ENCODE assay signal across 1 cellular context in the genomic region with DNA sequence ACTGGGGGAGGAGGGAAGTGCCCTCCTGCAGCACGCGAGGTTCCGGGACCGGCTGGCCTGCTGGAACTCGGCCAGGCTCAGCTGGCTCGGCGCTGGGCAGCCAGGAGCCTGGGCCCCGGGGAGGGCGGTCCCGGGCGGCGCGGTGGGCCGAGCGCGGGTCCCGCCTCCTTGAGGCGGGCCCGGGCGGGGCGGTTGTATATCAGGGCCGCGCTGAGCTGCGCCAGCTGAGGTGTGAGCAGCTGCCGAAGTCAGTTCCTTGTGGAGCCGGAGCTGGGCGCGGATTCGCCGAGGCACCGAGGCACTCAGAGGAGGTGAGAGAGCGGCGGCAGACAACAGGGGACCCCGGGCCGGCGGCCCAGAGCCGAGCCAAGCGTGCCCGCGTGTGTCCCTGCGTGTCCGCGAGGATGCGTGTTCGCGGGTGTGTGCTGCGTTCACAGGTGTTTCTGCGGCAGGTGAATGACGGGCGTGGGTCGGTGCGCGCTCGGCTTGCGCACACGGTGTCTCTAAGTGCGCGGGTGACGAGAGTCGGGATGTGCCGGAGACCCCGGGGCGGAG.
TF ChIP-seq lines count a peak whose summit lies in the region.

A gene (plus strand): TSS at position 227 of the 555 bp plus-strand sequence. CDS start 5,388 bp downstream, outside the sequence.

TF ChIP-seq in HEK293, 187 proteins besides CTCF, POLR2A, EP300 and RAD21 (continued from another document and continues in another):
- TF ChIP-seq, protein P1, sequence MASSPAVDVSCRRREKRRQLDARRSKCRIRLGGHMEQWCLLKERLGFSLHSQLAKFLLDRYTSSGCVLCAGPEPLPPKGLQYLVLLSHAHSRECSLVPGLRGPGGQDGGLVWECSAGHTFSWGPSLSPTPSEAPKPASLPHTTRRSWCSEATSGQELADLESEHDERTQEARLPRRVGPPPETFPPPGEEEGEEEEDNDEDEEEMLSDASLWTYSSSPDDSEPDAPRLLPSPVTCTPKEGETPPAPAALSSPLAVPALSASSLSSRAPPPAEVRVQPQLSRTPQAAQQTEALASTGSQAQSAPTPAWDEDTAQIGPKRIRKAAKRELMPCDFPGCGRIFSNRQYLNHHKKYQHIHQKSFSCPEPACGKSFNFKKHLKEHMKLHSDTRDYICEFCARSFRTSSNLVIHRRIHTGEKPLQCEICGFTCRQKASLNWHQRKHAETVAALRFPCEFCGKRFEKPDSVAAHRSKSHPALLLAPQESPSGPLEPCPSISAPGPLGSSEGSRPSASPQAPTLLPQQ (tag by site-specific recombination; IDR thresholded peaks at IDR 0.05) = peak; percentile 69
- peak; percentile 97 for TF ChIP-seq ZBTB8A (tag by site-specific recombination; IDR thresholded peaks at IDR 0.05)
- TF ChIP-seq ZNF529 (tag by site-specific recombination; IDR thresholded peaks at IDR 0.05; ENCODE audit: insufficient replicate concordance) = no peak
- no peak for TF ChIP-seq ZNF155 (tag by site-specific recombination; IDR thresholded peaks at IDR 0.05)
- peak; percentile 41; the same call in 1 of the 2 replicates for TF ChIP-seq ZNF624 (tag by site-specific recombination; IDR thresholded peaks at IDR 0.05)
- no peak for TF ChIP-seq ZXDB (tag by site-specific recombination; IDR thresholded peaks at IDR 0.05)
- peak; percentile 77; the same call in 1 of the 2 replicates for TF ChIP-seq ZFP37 (tag by site-specific recombination; IDR thresholded peaks at IDR 0.05)
- no peak for TF ChIP-seq ZNF473 (tag by site-specific recombination; IDR thresholded peaks at IDR 0.05)
- TF ChIP-seq, protein P2, sequence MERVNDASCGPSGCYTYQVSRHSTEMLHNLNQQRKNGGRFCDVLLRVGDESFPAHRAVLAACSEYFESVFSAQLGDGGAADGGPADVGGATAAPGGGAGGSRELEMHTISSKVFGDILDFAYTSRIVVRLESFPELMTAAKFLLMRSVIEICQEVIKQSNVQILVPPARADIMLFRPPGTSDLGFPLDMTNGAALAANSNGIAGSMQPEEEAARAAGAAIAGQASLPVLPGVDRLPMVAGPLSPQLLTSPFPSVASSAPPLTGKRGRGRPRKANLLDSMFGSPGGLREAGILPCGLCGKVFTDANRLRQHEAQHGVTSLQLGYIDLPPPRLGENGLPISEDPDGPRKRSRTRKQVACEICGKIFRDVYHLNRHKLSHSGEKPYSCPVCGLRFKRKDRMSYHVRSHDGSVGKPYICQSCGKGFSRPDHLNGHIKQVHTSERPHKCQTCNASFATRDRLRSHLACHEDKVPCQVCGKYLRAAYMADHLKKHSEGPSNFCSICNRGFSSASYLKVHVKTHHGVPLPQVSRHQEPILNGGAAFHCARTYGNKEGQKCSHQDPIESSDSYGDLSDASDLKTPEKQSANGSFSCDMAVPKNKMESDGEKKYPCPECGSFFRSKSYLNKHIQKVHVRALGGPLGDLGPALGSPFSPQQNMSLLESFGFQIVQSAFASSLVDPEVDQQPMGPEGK (tag by site-specific recombination; IDR thresholded peaks at IDR 0.05) = peak; percentile 79
- no peak for TF ChIP-seq ZNF341 (tag by site-specific recombination; IDR thresholded peaks at IDR 0.05; ENCODE audit: low read depth)
- no peak for TF ChIP-seq ZNF175 (tag by site-specific recombination; IDR thresholded peaks at IDR 0.05)
- TF ChIP-seq, protein P3, sequence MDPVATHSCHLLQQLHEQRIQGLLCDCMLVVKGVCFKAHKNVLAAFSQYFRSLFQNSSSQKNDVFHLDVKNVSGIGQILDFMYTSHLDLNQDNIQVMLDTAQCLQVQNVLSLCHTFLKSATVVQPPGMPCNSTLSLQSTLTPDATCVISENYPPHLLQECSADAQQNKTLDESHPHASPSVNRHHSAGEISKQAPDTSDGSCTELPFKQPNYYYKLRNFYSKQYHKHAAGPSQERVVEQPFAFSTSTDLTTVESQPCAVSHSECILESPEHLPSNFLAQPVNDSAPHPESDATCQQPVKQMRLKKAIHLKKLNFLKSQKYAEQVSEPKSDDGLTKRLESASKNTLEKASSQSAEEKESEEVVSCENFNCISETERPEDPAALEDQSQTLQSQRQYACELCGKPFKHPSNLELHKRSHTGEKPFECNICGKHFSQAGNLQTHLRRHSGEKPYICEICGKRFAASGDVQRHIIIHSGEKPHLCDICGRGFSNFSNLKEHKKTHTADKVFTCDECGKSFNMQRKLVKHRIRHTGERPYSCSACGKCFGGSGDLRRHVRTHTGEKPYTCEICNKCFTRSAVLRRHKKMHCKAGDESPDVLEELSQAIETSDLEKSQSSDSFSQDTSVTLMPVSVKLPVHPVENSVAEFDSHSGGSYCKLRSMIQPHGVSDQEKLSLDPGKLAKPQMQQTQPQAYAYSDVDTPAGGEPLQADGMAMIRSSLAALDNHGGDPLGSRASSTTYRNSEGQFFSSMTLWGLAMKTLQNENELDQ (tag by site-specific recombination; IDR thresholded peaks at IDR 0.05; ENCODE audit: low read depth) = no peak
- TF ChIP-seq ZNF10 (tag by site-specific recombination; IDR thresholded peaks at IDR 0.05) = peak; percentile 82
- 0 out of 2 replicates have a peak, but pooled peaks have one; percentile 18 for TF ChIP-seq EGR2 (tag by site-specific recombination; IDR thresholded peaks at IDR 0.05; ENCODE audit: low read depth)
- TF ChIP-seq ZNF239 (tag by site-specific recombination; IDR thresholded peaks at IDR 0.05) = no peak
- TF ChIP-seq, protein P4, sequence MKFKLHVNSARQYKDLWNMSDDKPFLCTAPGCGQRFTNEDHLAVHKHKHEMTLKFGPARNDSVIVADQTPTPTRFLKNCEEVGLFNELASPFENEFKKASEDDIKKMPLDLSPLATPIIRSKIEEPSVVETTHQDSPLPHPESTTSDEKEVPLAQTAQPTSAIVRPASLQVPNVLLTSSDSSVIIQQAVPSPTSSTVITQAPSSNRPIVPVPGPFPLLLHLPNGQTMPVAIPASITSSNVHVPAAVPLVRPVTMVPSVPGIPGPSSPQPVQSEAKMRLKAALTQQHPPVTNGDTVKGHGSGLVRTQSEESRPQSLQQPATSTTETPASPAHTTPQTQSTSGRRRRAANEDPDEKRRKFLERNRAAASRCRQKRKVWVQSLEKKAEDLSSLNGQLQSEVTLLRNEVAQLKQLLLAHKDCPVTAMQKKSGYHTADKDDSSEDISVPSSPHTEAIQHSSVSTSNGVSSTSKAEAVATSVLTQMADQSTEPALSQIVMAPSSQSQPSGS (tag by site-specific recombination; IDR thresholded peaks at IDR 0.05; ENCODE audit: low read depth) = no peak
- TF ChIP-seq ZNF626 (tag by site-specific recombination; IDR thresholded peaks at IDR 0.05) = no peak
- no peak for TF ChIP-seq OVOL3 (tag by site-specific recombination; IDR thresholded peaks at IDR 0.05)
- peak; percentile 44; the same call in 1 of the 2 replicates for TF ChIP-seq ZNF747 (tag by site-specific recombination; IDR thresholded peaks at IDR 0.05)
- TF ChIP-seq BCL11A (tag by site-specific recombination; IDR thresholded peaks at IDR 0.05; ENCODE audit: low read depth) = no peak; the same call in 1 of the 2 replicates
- TF ChIP-seq ZNF433 (tag by site-specific recombination; IDR thresholded peaks at IDR 0.05; ENCODE audit: low read depth) = 0 out of 2 replicates have a peak, but pooled peaks have one; percentile 28
- no peak for TF ChIP-seq ZNF548 (tag by site-specific recombination; IDR thresholded peaks at IDR 0.05)
- TF ChIP-seq, protein P5, sequence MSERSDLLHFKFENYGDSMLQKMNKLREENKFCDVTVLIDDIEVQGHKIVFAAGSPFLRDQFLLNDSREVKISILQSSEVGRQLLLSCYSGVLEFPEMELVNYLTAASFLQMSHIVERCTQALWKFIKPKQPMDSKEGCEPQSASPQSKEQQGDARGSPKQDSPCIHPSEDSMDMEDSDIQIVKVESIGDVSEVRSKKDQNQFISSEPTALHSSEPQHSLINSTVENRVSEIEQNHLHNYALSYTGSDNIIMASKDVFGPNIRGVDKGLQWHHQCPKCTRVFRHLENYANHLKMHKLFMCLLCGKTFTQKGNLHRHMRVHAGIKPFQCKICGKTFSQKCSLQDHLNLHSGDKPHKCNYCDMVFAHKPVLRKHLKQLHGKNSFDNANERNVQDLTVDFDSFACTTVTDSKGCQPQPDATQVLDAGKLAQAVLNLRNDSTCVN (tag by site-specific recombination; optimal IDR thresholded peaks at IDR 0.05) = peak; percentile 92
- TF ChIP-seq ZNF501 (tag by site-specific recombination; IDR thresholded peaks at IDR 0.05) = peak; percentile 82; the same call in 1 of the 2 replicates
- TF ChIP-seq, protein P6, sequence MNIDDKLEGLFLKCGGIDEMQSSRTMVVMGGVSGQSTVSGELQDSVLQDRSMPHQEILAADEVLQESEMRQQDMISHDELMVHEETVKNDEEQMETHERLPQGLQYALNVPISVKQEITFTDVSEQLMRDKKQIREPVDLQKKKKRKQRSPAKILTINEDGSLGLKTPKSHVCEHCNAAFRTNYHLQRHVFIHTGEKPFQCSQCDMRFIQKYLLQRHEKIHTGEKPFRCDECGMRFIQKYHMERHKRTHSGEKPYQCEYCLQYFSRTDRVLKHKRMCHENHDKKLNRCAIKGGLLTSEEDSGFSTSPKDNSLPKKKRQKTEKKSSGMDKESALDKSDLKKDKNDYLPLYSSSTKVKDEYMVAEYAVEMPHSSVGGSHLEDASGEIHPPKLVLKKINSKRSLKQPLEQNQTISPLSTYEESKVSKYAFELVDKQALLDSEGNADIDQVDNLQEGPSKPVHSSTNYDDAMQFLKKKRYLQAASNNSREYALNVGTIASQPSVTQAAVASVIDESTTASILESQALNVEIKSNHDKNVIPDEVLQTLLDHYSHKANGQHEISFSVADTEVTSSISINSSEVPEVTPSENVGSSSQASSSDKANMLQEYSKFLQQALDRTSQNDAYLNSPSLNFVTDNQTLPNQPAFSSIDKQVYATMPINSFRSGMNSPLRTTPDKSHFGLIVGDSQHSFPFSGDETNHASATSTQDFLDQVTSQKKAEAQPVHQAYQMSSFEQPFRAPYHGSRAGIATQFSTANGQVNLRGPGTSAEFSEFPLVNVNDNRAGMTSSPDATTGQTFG (tag by site-specific recombination; IDR thresholded peaks at IDR 0.05; ENCODE audit: borderline replicate concordance) = no peak
- TF ChIP-seq ZNF266 (tag by site-specific recombination; IDR thresholded peaks at IDR 0.05; ENCODE audit: low read depth) = 0 out of 2 replicates have a peak, but pooled peaks have one; percentile 6
- no peak for TF ChIP-seq HOXD13 (CRISPR knock-in tag; IDR thresholded peaks at IDR 0.05; ENCODE audit: borderline replicate concordance)
- TF ChIP-seq ZNF174 (tag by site-specific recombination; IDR thresholded peaks at IDR 0.05) = no peak
- TF ChIP-seq, protein P7, sequence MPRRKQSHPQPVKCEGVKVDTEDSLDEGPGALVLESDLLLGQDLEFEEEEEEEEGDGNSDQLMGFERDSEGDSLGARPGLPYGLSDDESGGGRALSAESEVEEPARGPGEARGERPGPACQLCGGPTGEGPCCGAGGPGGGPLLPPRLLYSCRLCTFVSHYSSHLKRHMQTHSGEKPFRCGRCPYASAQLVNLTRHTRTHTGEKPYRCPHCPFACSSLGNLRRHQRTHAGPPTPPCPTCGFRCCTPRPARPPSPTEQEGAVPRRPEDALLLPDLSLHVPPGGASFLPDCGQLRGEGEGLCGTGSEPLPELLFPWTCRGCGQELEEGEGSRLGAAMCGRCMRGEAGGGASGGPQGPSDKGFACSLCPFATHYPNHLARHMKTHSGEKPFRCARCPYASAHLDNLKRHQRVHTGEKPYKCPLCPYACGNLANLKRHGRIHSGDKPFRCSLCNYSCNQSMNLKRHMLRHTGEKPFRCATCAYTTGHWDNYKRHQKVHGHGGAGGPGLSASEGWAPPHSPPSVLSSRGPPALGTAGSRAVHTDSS (tag by site-specific recombination; IDR thresholded peaks at IDR 0.05) = no peak
- TF ChIP-seq ZNF354C (tag by site-specific recombination; IDR thresholded peaks at IDR 0.05; ENCODE audit: borderline replicate concordance, low read depth) = no peak
- TF ChIP-seq, protein P8, sequence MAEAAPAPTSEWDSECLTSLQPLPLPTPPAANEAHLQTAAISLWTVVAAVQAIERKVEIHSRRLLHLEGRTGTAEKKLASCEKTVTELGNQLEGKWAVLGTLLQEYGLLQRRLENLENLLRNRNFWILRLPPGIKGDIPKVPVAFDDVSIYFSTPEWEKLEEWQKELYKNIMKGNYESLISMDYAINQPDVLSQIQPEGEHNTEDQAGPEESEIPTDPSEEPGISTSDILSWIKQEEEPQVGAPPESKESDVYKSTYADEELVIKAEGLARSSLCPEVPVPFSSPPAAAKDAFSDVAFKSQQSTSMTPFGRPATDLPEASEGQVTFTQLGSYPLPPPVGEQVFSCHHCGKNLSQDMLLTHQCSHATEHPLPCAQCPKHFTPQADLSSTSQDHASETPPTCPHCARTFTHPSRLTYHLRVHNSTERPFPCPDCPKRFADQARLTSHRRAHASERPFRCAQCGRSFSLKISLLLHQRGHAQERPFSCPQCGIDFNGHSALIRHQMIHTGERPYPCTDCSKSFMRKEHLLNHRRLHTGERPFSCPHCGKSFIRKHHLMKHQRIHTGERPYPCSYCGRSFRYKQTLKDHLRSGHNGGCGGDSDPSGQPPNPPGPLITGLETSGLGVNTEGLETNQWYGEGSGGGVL (tag by site-specific recombination; IDR thresholded peaks at IDR 0.05) = peak; percentile 62; the same call in 1 of the 2 replicates
- TF ChIP-seq, protein P9, sequence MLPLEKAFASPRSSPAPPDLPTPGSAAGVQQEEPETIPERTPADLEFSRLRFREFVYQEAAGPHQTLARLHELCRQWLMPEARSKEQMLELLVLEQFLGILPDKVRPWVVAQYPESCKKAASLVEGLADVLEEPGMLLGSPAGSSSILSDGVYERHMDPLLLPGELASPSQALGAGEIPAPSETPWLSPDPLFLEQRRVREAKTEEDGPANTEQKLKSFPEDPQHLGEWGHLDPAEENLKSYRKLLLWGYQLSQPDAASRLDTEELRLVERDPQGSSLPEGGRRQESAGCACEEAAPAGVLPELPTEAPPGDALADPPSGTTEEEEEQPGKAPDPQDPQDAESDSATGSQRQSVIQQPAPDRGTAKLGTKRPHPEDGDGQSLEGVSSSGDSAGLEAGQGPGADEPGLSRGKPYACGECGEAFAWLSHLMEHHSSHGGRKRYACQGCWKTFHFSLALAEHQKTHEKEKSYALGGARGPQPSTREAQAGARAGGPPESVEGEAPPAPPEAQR (tag by site-specific recombination; IDR thresholded peaks at IDR 0.05) = no peak
- TF ChIP-seq ZNF350 (tag by site-specific recombination; IDR thresholded peaks at IDR 0.05) = no peak
- no peak for TF ChIP-seq ZNF510 (tag by site-specific recombination; IDR thresholded peaks at IDR 0.05; ENCODE audit: insufficient replicate concordance)
- TF ChIP-seq PRDM1 (tag by site-specific recombination; IDR thresholded peaks at IDR 0.05) = no peak
- no peak for TF ChIP-seq ZNF214 (tag by site-specific recombination; IDR thresholded peaks at IDR 0.05; ENCODE audit: borderline replicate concordance)
- no peak for TF ChIP-seq MEIS1 (CRISPR knock-in tag; IDR thresholded peaks at IDR 0.05; ENCODE audit: borderline replicate concordance)
- TF ChIP-seq ZNF184 (tag by site-specific recombination; IDR thresholded peaks at IDR 0.05) = peak; percentile 72; the same call in 1 of the 2 replicates
